ENCODE assay signal across 10 cellular contexts in genomic region chr1:111446967-111447892, GRCh38. TPM values are rescaled to one million over a fixed set of nuclear protein-coding genes. Genes with fewer than 3 reads are reported as not detected.
DNase-seq lines count a peak whose midpoint lies in the region; ATAC-seq, FAIRE-seq and TF ChIP-seq lines count a peak whose summit lies in the region.
"Had no signal": no experiment of that assay in that cellular context is flagged by ENCODE, and none has a peak within 500 bp of the region (broad histone marks: within the 10 kb centered on the region; RNA-seq: fewer than 3 reads in every experiment).

No MANE protein-coding gene starts in this region.

- no peaks in the 10 kb centered on the region for H3K9me3 ChIP-seq in kidney (ENCODE audit: control insufficient read depth in 1 of 2, low read length in 2 of 2)
- no peaks in the 10 kb centered on the region for H3K9me3 ChIP-seq in transverse colon

- intact Hi-C loops in kidney (cut with DNase I), result no loop called here
- intact Hi-C loops in transverse colon (cut with DNase I; ENCODE audit: low total_unique reads), result no loop called here

- H3K4me3 Mint-ChIP-seq in activated naive CD4-positive, alpha-beta T cell treated with anti-CD3 and anti-CD28 coated beads, Interleukin-2, amount 50 U/mL, for 24 hours, result peak overlapping the region; percentile 100
- H3K4me3 Mint-ChIP-seq in activated naive CD8-positive, alpha-beta T cell treated with anti-CD3 and anti-CD28 coated beads, Interleukin-2, amount 50 U/mL, for 24 hours, result peak overlapping the region; percentile 100

- TF ChIP-seq EP300 in transverse colon (IDR thresholded peaks at IDR 0.05; ENCODE audit: low read depth), result no peak

- 38 to 44% methylated on average over 4 of the region's 4 CpGs for WGBS in transverse colon (ENCODE audit: low coverage in 1 of 2), 2 donors

- no peaks in the 10 kb centered on the region for H3K27me3 ChIP-seq in transverse colon

- H3K4me1 Mint-ChIP-seq in activated naive CD4-positive, alpha-beta T cell treated with anti-CD3 and anti-CD28 coated beads, Interleukin-2, amount 50 U/mL, for 24 hours, result peaks cover 87% of the 10 kb centered on the region
- peaks cover 84% of the 10 kb centered on the region for H3K4me1 Mint-ChIP-seq in activated naive CD8-positive, alpha-beta T cell treated with anti-CD3 and anti-CD28 coated beads, Interleukin-2, amount 50 U/mL, for 24 hours

- TF ChIP-seq CTCF in kidney (IDR thresholded peaks at IDR 0.05; ENCODE audit: borderline replicate concordance, extremely low read depth, insufficient read depth) (no peak), transverse colon (IDR thresholded peaks at IDR 0.05) (no peak)

- peaks cover 5 to 11% of the 10 kb centered on the region in 2 donors for H3K4me1 ChIP-seq in kidney (ENCODE audit: control insufficient read depth in 1 of 2, insufficient read depth in 1 of 2, low read depth in 1 of 2, low read length in 2 of 2)
- peaks cover 18 to 50% (median 46%) of the 10 kb centered on the region in 4 donors for H3K4me1 ChIP-seq in transverse colon

- DNase-seq in activated naive CD4-positive, alpha-beta T cell (lab: John Stamatoyannopoulos, UW), result no peak
- no peak for DNase-seq in activated naive CD8-positive, alpha-beta T cell treated with anti-CD3 and anti-CD28 coated beads, Interleukin-2, amount 50 U/mL, for 24 hours
- DNase-seq in kidney (no peak), transverse colon (no peak)
- DNase-seq in activated CD4-positive, CD25-positive, alpha-beta regulatory T cell (lab: John Stamatoyannopoulos, UW), result no peak

- ATAC-seq in activated naive CD8-positive, alpha-beta T cell treated with anti-CD3 and anti-CD28 coated beads, Interleukin-2, amount 50 U/mL, for 24 hours, result no peak
- ATAC-seq in GM18909 (IDR thresholded peaks at IDR 0.05; ENCODE audit: poor library complexity, unreplicated experiment) (no peak), GM18873 (IDR thresholded peaks at IDR 0.05; ENCODE audit: low FRiP score, unreplicated experiment) (no peak)

- no peak for TF ChIP-seq POLR2A in transverse colon (IDR thresholded peaks at IDR 0.05)

- H3K27me3 Mint-ChIP-seq in activated naive CD4-positive, alpha-beta T cell treated with anti-CD3 and anti-CD28 coated beads, Interleukin-2, amount 50 U/mL, for 24 hours, result no peaks in the 10 kb centered on the region
- no peaks in the 10 kb centered on the region for H3K27me3 Mint-ChIP-seq in activated naive CD8-positive, alpha-beta T cell treated with anti-CD3 and anti-CD28 coated beads, Interleukin-2, amount 50 U/mL, for 24 hours

- FAIRE-seq in kidney (lab: Jason Lieb, UNC), result no peak

- H3K9me3 Mint-ChIP-seq in activated naive CD4-positive, alpha-beta T cell treated with anti-CD3 and anti-CD28 coated beads, Interleukin-2, amount 50 U/mL, for 24 hours, result no peaks in the 10 kb centered on the region
- no peaks in the 10 kb centered on the region for H3K9me3 Mint-ChIP-seq in activated naive CD8-positive, alpha-beta T cell treated with anti-CD3 and anti-CD28 coated beads, Interleukin-2, amount 50 U/mL, for 24 hours

- peak overlapping the region; percentile 8 for H3K27ac Mint-ChIP-seq in activated naive CD4-positive, alpha-beta T cell treated with anti-CD3 and anti-CD28 coated beads, Interleukin-2, amount 50 U/mL, for 24 hours
- peak overlapping the region; percentile 99 for H3K27ac Mint-ChIP-seq in activated naive CD8-positive, alpha-beta T cell treated with anti-CD3 and anti-CD28 coated beads, Interleukin-2, amount 50 U/mL, for 24 hours

- H3K36me3 ChIP-seq in kidney (ENCODE audit: control insufficient read depth in 1 of 2, insufficient read depth in 2 of 2, low read length in 2 of 2) (peaks cover 15 to 19% of the 10 kb centered on the region in 2 donors), transverse colon (peaks cover 0 to 26% (median 10%) of the 10 kb centered on the region in 4 donors)

- H3K27ac ChIP-seq in kidney (ENCODE audit: low read depth in 2 of 2, low read length in 2 of 2) (no peak overlapping the region), transverse colon (peak overlapping the region; percentile 62 to 94 (median 89))

- in situ Hi-C loops in transverse colon (cut with MboI; ENCODE audit: low pct_ligation_motif_present in 1 of 4, low pct_unique_long_range_greater_than_20kb in 1 of 4, low sequenced_read_pairs in 3 of 4), result no loop called here

- H3K9ac ChIP-seq in kidney (ENCODE audit: low read length in 2 of 2), result no peak overlapping the region

- H3K4me3 ChIP-seq in kidney (ENCODE audit: low read length in 2 of 2) (peak overlapping the region; percentile 94), transverse colon (peak overlapping the region in 1 of 4 donors; percentile 97)
- H3K4me3 ChIP-seq: lung had no signal

- H3K36me3 Mint-ChIP-seq in activated naive CD4-positive, alpha-beta T cell treated with anti-CD3 and anti-CD28 coated beads, Interleukin-2, amount 50 U/mL, for 24 hours, result peaks cover 42% of the 10 kb centered on the region
- peaks cover 77% of the 10 kb centered on the region for H3K36me3 Mint-ChIP-seq in activated naive CD8-positive, alpha-beta T cell treated with anti-CD3 and anti-CD28 coated beads, Interleukin-2, amount 50 U/mL, for 24 hours (ENCODE audit: low read depth)

RNA-seq across cellular contexts. Expression of gene WDR77, which starts 1.8 kb away (rescaled TPM):
- total RNA-seq in kidney, result 26.5 TPM
- 28.2 TPM for polyA plus RNA-seq in kidney (ENCODE audit: insufficient read depth, low read depth, low replicate concordance)
- total RNA-seq in transverse colon, result 10 to 100 TPM; 10.7 to 46.0 (median 21.8) TPM

RNA-seq across cellular contexts. Expression of gene ATP5PB, which starts 2.0 kb away (rescaled TPM):
- total RNA-seq in kidney (207 TPM), transverse colon (100 to 1,000 TPM in 2 of 4 donors, 10 to 100 TPM in 2; 60.3 to 334 (median 211) TPM)
- polyA plus RNA-seq in kidney (ENCODE audit: insufficient read depth, low read depth, low replicate concordance), result 791 TPM

RNA-seq across cellular contexts. Expression of gene OVGP1, which starts 19.7 kb away (rescaled TPM):
- total RNA-seq in kidney (3.4 TPM), transverse colon (1 to 10 TPM in 3 of 4 donors, not detected in 1; 2.3 to 9.0 (median 6.7) TPM)
- 2.6 TPM for polyA plus RNA-seq in kidney (ENCODE audit: insufficient read depth, low read depth, low replicate concordance)

RNA-seq across cellular contexts. Expression of gene C1orf162, which starts 26.6 kb away (rescaled TPM):
- total RNA-seq in kidney (31.5 TPM), transverse colon (10 to 100 TPM in 2 of 4 donors, 1 to 10 TPM in 1, not detected in 1; 9.1 to 13.1 (median 12.9) TPM)
- polyA plus RNA-seq in kidney (ENCODE audit: insufficient read depth, low read depth, low replicate concordance), result 8.9 TPM
- total RNA-seq: HT-29 had no signal

RNA-seq across cellular contexts. Expression of gene ADORA3, which starts 56.2 kb away (rescaled TPM):
- total RNA-seq in kidney, result 10.8 TPM
- 3.1 TPM for polyA plus RNA-seq in kidney (ENCODE audit: insufficient read depth, low read depth, low replicate concordance)
- total RNA-seq in transverse colon, result 1 to 10 TPM in 2 of 4 donors, not detected in 2; 2.9 to 5.7 TPM
- total RNA-seq: HT-29 had no signal

Comparison
In these comparisons a context has a peak if more than half of its experiments do, and no peak if none do; other contexts are left out.
1. H3K27ac ChIP-seq: peak in transverse colon (4 of 4); none in kidney (0 of 2).